Comparison of ENCODE assay signal across 12 cellular contexts in the genomic region with DNA sequence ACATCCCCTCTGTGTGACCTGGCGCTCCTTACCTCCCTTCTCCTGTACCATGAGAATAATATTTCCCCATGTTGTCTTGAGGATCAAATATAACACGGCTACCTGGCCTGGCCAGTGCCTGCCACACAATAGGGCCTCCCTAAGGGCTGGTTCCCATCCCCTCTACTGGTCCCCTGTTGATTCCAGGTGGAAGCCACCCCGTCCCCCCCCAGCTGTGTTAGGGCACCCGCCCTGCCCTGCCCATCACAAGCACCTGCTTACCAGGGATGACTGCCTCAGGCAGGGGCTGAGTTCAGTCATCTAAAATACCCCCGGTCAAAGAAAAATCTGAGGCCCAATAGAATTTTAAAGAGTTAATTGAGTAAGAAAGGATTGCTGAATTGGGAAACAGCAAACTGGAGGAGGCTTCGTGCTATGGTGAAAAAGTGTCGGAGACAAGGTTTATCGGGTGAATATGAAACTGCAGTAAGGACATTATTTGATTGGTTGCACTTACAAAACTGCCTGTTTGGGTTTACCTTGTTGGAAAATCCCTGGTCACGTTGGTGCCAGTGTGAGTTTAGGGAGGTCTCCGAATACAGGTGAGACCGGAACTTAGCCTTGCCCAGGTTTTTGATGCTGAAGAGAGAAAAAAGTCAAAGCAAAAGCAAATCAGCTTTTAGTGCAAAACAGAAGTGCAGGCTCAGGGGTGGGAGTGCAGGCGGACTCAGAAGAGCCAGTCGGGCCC. TPM values are rescaled to one million over a fixed set of nuclear protein-coding genes. Genes with fewer than 3 reads are reported as not detected.
DNase-seq lines count a peak whose midpoint lies in the region; TF ChIP-seq lines count a peak whose summit lies in the region.
"Had no signal": no experiment of that assay in that cellular context is flagged by ENCODE, and none has a peak within 500 bp of the region (broad histone marks: within the 10 kb centered on the region; RNA-seq: fewer than 3 reads in every experiment).

No MANE protein-coding gene starts in this region.

- H3K27me3 Mint-ChIP-seq in IgD-negative memory B cell (no peaks in the 10 kb centered on the region), brain (no peaks in the 10 kb centered on the region), nephron (ENCODE audit: low read depth) (no peaks in the 10 kb centered on the region)

- peaks cover 41 to 64% (median 50%) of the 10 kb centered on the region in 10 experiments for H3K4me1 ChIP-seq in BLaER1 treated with 17β-estradiol and CSF1 and Interleukin-3, amounts not matched to agents 10 nM and 100 nM
- H3K4me1 ChIP-seq in testis = peaks cover 34% of the 10 kb centered on the region

- peak overlapping the region; percentile 71 to 87 (median 81) for H3K4me2 ChIP-seq in BLaER1 treated with 17β-estradiol and CSF1 and Interleukin-3, amounts not matched to agents 10 nM and 100 nM

- 90 to 93% methylated on average over 13 of the region's 13 CpGs for WGBS in testis, 2 donors

- no peaks in the 10 kb centered on the region for H3K27me3 ChIP-seq in BLaER1 treated with 17β-estradiol and CSF1 and Interleukin-3, amounts not matched to agents 10 nM and 100 nM
- no peaks in the 10 kb centered on the region for H3K27me3 ChIP-seq in testis
- H3K27me3 ChIP-seq: ascending aorta had no signal

- no peak for TF ChIP-seq CTCF in brain (conservative IDR thresholded peaks at IDR 0.05)
- TF ChIP-seq CTCF in nephron (IDR thresholded peaks at IDR 0.05; ENCODE audit: unreplicated experiment in 3 of 3) = no peak
- no peak for TF ChIP-seq CTCF in testis (IDR thresholded peaks at IDR 0.05)

- H4K20me1 ChIP-seq in BLaER1 treated with 17β-estradiol and CSF1 and Interleukin-3, amounts not matched to agents 10 nM and 100 nM = no peaks in the 10 kb centered on the region

- H3K4me3 Mint-ChIP-seq in IgD-negative memory B cell (peak overlapping the region in 3 of 4 donors; percentile 6 to 44 (median 33)), brain (peak overlapping the region in 2 of 5 experiments; percentile 38 to 75), nephron (peak overlapping the region in 1 of 3 experiments; percentile 27)

- H3K27ac ChIP-seq in BLaER1 treated with 17β-estradiol and CSF1 and Interleukin-3, amounts not matched to agents 10 nM and 100 nM = peak overlapping the region in 9 of 11 experiments; percentile 4 to 65 (median 44); a peak in 11 of 22 replicates
- H3K27ac ChIP-seq in testis = peak overlapping the region in 1 of 2 donors; percentile 54
- H3K27ac ChIP-seq: ascending aorta, VCaP had no signal

- DNase-seq in C1 segment of cervical spinal cord (lab: John Stamatoyannopoulos, UW) (no peak), DMS53 (lab: John Stamatoyannopoulos, UW) (no peak), mesenteric fat pad (ENCODE audit: low spot score) (no peak), testis (no peak)
- DNase-seq: NCI-H1930 had no signal

- no peak overlapping the region for H3K4me3 ChIP-seq in BLaER1 treated with 17β-estradiol and CSF1 and Interleukin-3, amounts not matched to agents 10 nM and 100 nM
- H3K4me3 ChIP-seq in testis = no peak overlapping the region
- H3K4me3 ChIP-seq: ascending aorta had no signal

- no peaks in the 10 kb centered on the region for H3K9me3 Mint-ChIP-seq in IgD-negative memory B cell
- H3K9me3 Mint-ChIP-seq in brain = no peaks in the 10 kb centered on the region
- no peaks in the 10 kb centered on the region for H3K9me3 Mint-ChIP-seq in nephron

- no peaks in the 10 kb centered on the region for H3K36me3 ChIP-seq in BLaER1 treated with 17β-estradiol and CSF1 and Interleukin-3, amounts not matched to agents 10 nM and 100 nM
- no peaks in the 10 kb centered on the region for H3K36me3 ChIP-seq in testis (ENCODE audit: low read depth, missing control alignments)

- H3K27ac Mint-ChIP-seq in IgD-negative memory B cell = peak overlapping the region in 2 of 3 donors; percentile 37 to 71
- peak overlapping the region; percentile 1 to 99 (median 92) for H3K27ac Mint-ChIP-seq in brain
- peak overlapping the region; percentile 89 to 99 (median 96) for H3K27ac Mint-ChIP-seq in nephron

- TF ChIP-seq POLR2A in testis (IDR thresholded peaks at IDR 0.05) = no peak

- peak overlapping the region in 2 of 11 experiments; percentile 16 to 53; a peak in 2 of 22 replicates for H3K9ac ChIP-seq in BLaER1 treated with 17β-estradiol and CSF1 and Interleukin-3, amounts not matched to agents 10 nM and 100 nM

- H3K9me3 ChIP-seq in BLaER1 treated with 17β-estradiol and CSF1 and Interleukin-3, amounts not matched to agents 10 nM and 100 nM (replicated peaks in 1 of 11) = no peaks in the 10 kb centered on the region
- no peaks in the 10 kb centered on the region for H3K9me3 ChIP-seq in testis
- H3K9me3 ChIP-seq: ascending aorta had no signal

- intact Hi-C loops in testis (cut with DNase I; ENCODE audit: low total_unique reads) = no loop called here

- H3K4me1 Mint-ChIP-seq in IgD-negative memory B cell (peaks cover 15 to 28% (median 25%) of the 10 kb centered on the region in 3 donors), brain (peaks cover 66% of the 10 kb centered on the region), nephron (peaks cover 56% of the 10 kb centered on the region)

- H3K36me3 Mint-ChIP-seq in IgD-negative memory B cell (peaks cover 10% of the 10 kb centered on the region), brain (no peaks in the 10 kb centered on the region), nephron (ENCODE audit: low read depth) (no peaks in the 10 kb centered on the region)

RNA-seq across cellular contexts. Expression of a gene that starts 5.2 kb away (rescaled TPM):
- polyA plus RNA-seq in IgD-negative memory B cell (10.7 TPM), brain (ENCODE audit: insufficient read depth, low read depth, low replicate concordance) (5.0 TPM), testis (ENCODE audit: insufficient read depth, low read depth, low replicate concordance) (24.4 TPM)
- total RNA-seq in mesenteric fat pad (82.3 TPM), testis (1 to 10 TPM; 5.0 to 9.4 TPM)

RNA-seq across cellular contexts. Expression of a gene that starts 18.8 kb away (rescaled TPM):
- polyA plus RNA-seq in IgD-negative memory B cell = 14.3 TPM
- polyA plus RNA-seq in brain (ENCODE audit: insufficient read depth, low read depth, low replicate concordance) = 16.9 TPM
- 168 TPM for total RNA-seq in mesenteric fat pad
- 10 to 100 TPM; 19.5 to 34.5 TPM for total RNA-seq in testis
- 16.6 TPM for polyA plus RNA-seq in testis (ENCODE audit: insufficient read depth, low read depth, low replicate concordance)

RNA-seq across cellular contexts. Expression of a gene that starts 56.5 kb away (rescaled TPM):
- polyA plus RNA-seq in IgD-negative memory B cell = not detected
- 6.1 TPM for polyA plus RNA-seq in brain (ENCODE audit: insufficient read depth, low read depth, low replicate concordance)
- total RNA-seq in mesenteric fat pad = 51.4 TPM
- total RNA-seq in testis = 1 to 10 TPM in 1 of 2 donors, under 1 TPM in 1; 0.55 to 4.3 TPM
- 4.3 TPM for polyA plus RNA-seq in testis (ENCODE audit: insufficient read depth, low read depth, low replicate concordance)
- total RNA-seq: ascending aorta, renal cortical epithelial cell had no signal
